1 cellular context compared by ENCODE assay signal in genomic region chr12:51448618-51449256, GRCh38.
TF ChIP-seq lines count a peak whose summit lies in the region.

No MANE protein-coding gene starts in this region.

TF ChIP-seq in WTC11, 78 proteins besides CTCF, POLR2A, EP300 and RAD21 (continued from another document):
- TF ChIP-seq KAT7 (CRISPR knock-in tag; IDR thresholded peaks at IDR 0.05; ENCODE audit: borderline replicate concordance) = no peak
